ENCODE assay signal across 2 cellular contexts in genomic region chr18:35938158-35938557, GRCh38.
A peak's percentile ranks its signal among the peaks of the same experiment; 100 is the strongest.
TF ChIP-seq lines count a peak whose summit lies in the region.

No MANE protein-coding gene starts in this region.

TF ChIP-seq in Ishikawa, 13 proteins besides CTCF, POLR2A, EP300 and RAD21 (continued from another document):
- TF ChIP-seq USF1 (IDR thresholded peaks at IDR 0.05) (no peak), YY1 (IDR thresholded peaks at IDR 0.05; ENCODE audit: low read depth) (peak; percentile 24; the same call in 1 of the 2 replicates)

TF ChIP-seq in SK-N-SH treated with all-trans-retinoic acid at 6 μM for 48 hours, 23 proteins besides CTCF, POLR2A, EP300 and RAD21 (continued from another document):
- no peak for TF ChIP-seq TSHZ2 (CRISPR knock-in tag; IDR thresholded peaks at IDR 0.05)
- TF ChIP-seq TOX (CRISPR knock-in tag; IDR thresholded peaks at IDR 0.05; ENCODE audit: borderline replicate concordance), result no peak
- TF ChIP-seq ZNF70 (CRISPR knock-in tag; IDR thresholded peaks at IDR 0.05), result no peak
